19 cellular contexts compared by ENCODE assay signal in genomic region chr6:71205336-71205956, GRCh38.
DNase-seq lines count a peak whose midpoint lies in the region; ATAC-seq and TF ChIP-seq lines count a peak whose summit lies in the region.
"Had no signal": no experiment of that assay in that cellular context is flagged by ENCODE, and none has a peak within 500 bp of the region (broad histone marks: within the 10 kb centered on the region; RNA-seq: fewer than 3 reads in every experiment).

No MANE protein-coding gene starts in this region.

- 0 out of 2 replicates have a peak, but pooled peaks have one; percentile 10 for TF ChIP-seq CTCF in AG10803 (conservative IDR thresholded peaks at IDR 0.05; ENCODE audit: low read length)
- peak; percentile 16 for TF ChIP-seq CTCF in chondrocyte (IDR thresholded peaks at IDR 0.05)
- no peak for TF ChIP-seq CTCF in mesothelial cell of epicardium (IDR thresholded peaks at IDR 0.05; ENCODE audit: unreplicated experiment)

- H3K36me3 Mint-ChIP-seq in chondrocyte (ENCODE audit: low read depth): no peaks in the 10 kb centered on the region
- no peaks in the 10 kb centered on the region for H3K36me3 Mint-ChIP-seq in mesothelial cell of epicardium
- H3K36me3 Mint-ChIP-seq: CD8-positive, alpha-beta T cell had no signal

- H3K27me3 Mint-ChIP-seq in chondrocyte (ENCODE audit: low read depth): no peaks in the 10 kb centered on the region
- H3K27me3 Mint-ChIP-seq in mesothelial cell of epicardium (ENCODE audit: low read depth): peaks cover 3% of the 10 kb centered on the region
- H3K27me3 Mint-ChIP-seq: stimulated activated naive CD8-positive, alpha-beta T cell treated with anti-CD3 and anti-CD28 coated beads, Interleukin-15, amount 100 ng/mL, for 72 hours had no signal

- H3K9me3 Mint-ChIP-seq in chondrocyte (ENCODE audit: low read depth): no peaks in the 10 kb centered on the region
- H3K9me3 Mint-ChIP-seq in mesothelial cell of epicardium: peaks cover 6% of the 10 kb centered on the region
- H3K9me3 Mint-ChIP-seq: CD8-positive, alpha-beta T cell; nephron progenitor cell; stimulated activated naive CD8-positive, alpha-beta T cell treated with anti-CD3 and anti-CD28 coated beads, Interleukin-15, amount 100 ng/mL, for 72 hours had no signal

- ATAC-seq in right cardiac atrium: no peak
- ATAC-seq: CD8-positive, alpha-beta T cell; stimulated activated naive CD8-positive, alpha-beta T cell treated with anti-CD3 and anti-CD28 coated beads, Interleukin-15, amount 100 ng/mL, for 72 hours had no signal

- H3K27ac Mint-ChIP-seq in chondrocyte (ENCODE audit: unreplicated experiment): peak overlapping the region; percentile 0
- peak overlapping the region; percentile 5 for H3K27ac Mint-ChIP-seq in mesothelial cell of epicardium
- H3K27ac Mint-ChIP-seq: CD8-positive, alpha-beta T cell; IgD-negative memory B cell; stimulated activated naive CD8-positive, alpha-beta T cell treated with anti-CD3 and anti-CD28 coated beads, Interleukin-15, amount 100 ng/mL, for 72 hours had no signal

- H3K4me3 Mint-ChIP-seq in chondrocyte (ENCODE audit: unreplicated experiment): no peak overlapping the region
- H3K4me3 Mint-ChIP-seq in mesothelial cell of epicardium: no peak overlapping the region
- H3K4me3 Mint-ChIP-seq: CD8-positive, alpha-beta T cell; IgD-negative memory B cell; nephron progenitor cell; stimulated activated naive CD8-positive, alpha-beta T cell treated with anti-CD3 and anti-CD28 coated beads, Interleukin-15, amount 100 ng/mL, for 72 hours had no signal

- intact Hi-C loops in right cardiac atrium (cut with DNase I): no loop called here

- H3K4me1 Mint-ChIP-seq in chondrocyte (ENCODE audit: low read depth) (peaks cover 12% of the 10 kb centered on the region), mesothelial cell of epicardium (peaks cover 25% of the 10 kb centered on the region)
- H3K4me1 Mint-ChIP-seq: IgD-negative memory B cell; stimulated activated naive CD8-positive, alpha-beta T cell treated with anti-CD3 and anti-CD28 coated beads, Interleukin-15, amount 100 ng/mL, for 72 hours had no signal

- no peak overlapping the region for H3K27ac ChIP-seq in right cardiac atrium (ENCODE audit: low read length)
- H3K27ac ChIP-seq: SJCRH30 had no signal

- WGBS in right cardiac atrium: 77% methylated on average over 3 of the region's 3 CpGs

- no peaks in the 10 kb centered on the region for H3K9me3 ChIP-seq in right cardiac atrium (ENCODE audit: control insufficient read depth, low read length)
- H3K9me3 ChIP-seq: SJCRH30 had no signal

- H3K4me1 ChIP-seq in right cardiac atrium (ENCODE audit: control insufficient read depth, insufficient read depth, low read length): no peaks in the 10 kb centered on the region
- H3K4me1 ChIP-seq: SJCRH30 had no signal

- H3K4me3 ChIP-seq in AG10803 (ENCODE audit: low read length) (no peak overlapping the region), right cardiac atrium (ENCODE audit: low read length) (no peak overlapping the region)
- H3K4me3 ChIP-seq: SJCRH30 had no signal

- DNase-seq in AG10803 (ENCODE audit: low read depth) (peak; percentile 56), M059J (ENCODE audit: low read depth) (peak; percentile 84), chondrocyte (ENCODE audit: low spot score) (no peak), mesothelial cell of epicardium (ENCODE audit: low spot score in 2 of 2, unreplicated experiment in 2 of 2) (no peak), SKM-1 treated with dmso at 0.1 percent for 144 hours (lab: John Stamatoyannopoulos, UW; ENCODE audit: unreplicated experiment) (no peak), right cardiac atrium (no peak), NCI-H1436 (lab: John Stamatoyannopoulos, UW) (no peak), cortex of kidney (lab: John Stamatoyannopoulos, UW) (no peak)
- DNase-seq: ACHN; activated CD8-positive, alpha-beta memory T cell treated with anti-CD3 and anti-CD28 coated beads, Interleukin-2, amount 50 U/mL, for 4 hours; activated effector memory CD4-positive, alpha-beta T cell treated with anti-CD3 and anti-CD28 coated beads, Interleukin-2, amount 50 U/mL, for 16 hours; CD8-positive, alpha-beta T cell; DMS79; NCI-H524; nephron progenitor cell; SJCRH30; stimulated activated naive CD8-positive, alpha-beta T cell treated with anti-CD3 and anti-CD28 coated beads, Interleukin-15, amount 100 ng/mL, for 72 hours; T1000 had no signal

- H3K27me3 ChIP-seq in right cardiac atrium (ENCODE audit: control insufficient read depth, insufficient read depth): no peaks in the 10 kb centered on the region
- H3K27me3 ChIP-seq: SJCRH30 had no signal

Comparison
In these comparisons a context has a peak if more than half of its experiments do, and no peak if none do; other contexts are left out.
1. DNase-seq: peak in AG10803 (single experiment) and M059J (single experiment); none in chondrocyte (single experiment), mesothelial cell of epicardium (0 of 2), SKM-1 treated with dmso at 0.1 percent for 144 hours (single experiment), right cardiac atrium (0 of 3), NCI-H1436 (single experiment) and cortex of kidney (single experiment).